ENCODE assay signal across 1 cellular context in the genomic region with DNA sequence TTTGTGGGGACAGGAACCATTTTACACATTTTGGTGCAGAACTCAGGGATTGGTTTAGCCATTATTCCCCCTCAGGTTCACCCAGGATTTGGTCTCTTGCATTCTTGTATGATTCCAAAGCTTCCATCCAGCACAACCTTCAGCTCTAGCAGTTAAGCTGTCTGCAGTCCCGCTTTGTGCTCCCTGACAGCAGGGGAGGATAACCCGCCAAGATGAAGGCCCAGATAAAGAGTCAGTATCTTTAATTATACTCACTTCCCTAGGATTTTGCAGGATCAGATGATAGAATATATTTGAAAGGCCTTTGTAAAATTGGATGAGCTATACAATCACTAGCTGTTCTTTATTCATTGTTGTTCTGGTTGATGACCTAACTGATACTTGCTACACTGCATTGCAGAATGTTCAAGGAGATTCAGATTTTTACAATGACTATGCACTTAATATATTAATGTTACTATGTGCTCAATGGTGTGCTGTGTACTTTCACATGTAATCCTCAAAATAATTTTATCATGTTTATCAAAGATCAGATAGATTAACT.
A peak's percentile ranks its signal among the peaks of the same experiment; 100 is the strongest.
TF ChIP-seq lines count a peak whose summit lies in the region.

No MANE protein-coding gene starts in this region.

TF ChIP-seq in K562, 482 proteins besides CTCF, POLR2A, EP300 and RAD21:
- peak in 1 of 2 experiments; percentile 85; a peak in 2 of 3 replicates for TF ChIP-seq CBX3 (IDR thresholded peaks at IDR 0.05; ENCODE audit: borderline replicate concordance in 1 of 2, low read length in 2 of 2)
- peak; percentile 72; the same call in 1 of the 2 replicates for TF ChIP-seq CBX5 (IDR thresholded peaks at IDR 0.05; ENCODE audit: borderline replicate concordance, low read depth)
- peak; percentile 12; the same call in 1 of the 2 replicates for TF ChIP-seq NFE2 (IDR thresholded peaks at IDR 0.05; ENCODE audit: low read depth)
- peak; percentile 14; the same call in 1 of the 2 replicates for TF ChIP-seq SOX6 (IDR thresholded peaks at IDR 0.05)
- TF ChIP-seq GATA2 (CRISPR knock-in tag; IDR thresholded peaks at IDR 0.05) = peak; percentile 37; the same call in 1 of the 2 replicates
- 0 out of 4 replicates have a peak, but pooled peaks of 1 of the 2 experiments have one; percentile 49 for TF ChIP-seq RCOR1 (IDR thresholded peaks at IDR 0.05; ENCODE audit: borderline replicate concordance in 1 of 2, low read depth in 2 of 2, low read length in 2 of 2)
- TF ChIP-seq EGR1 (conservative IDR thresholded peaks at IDR 0.05) = 0 out of 2 replicates have a peak, but pooled peaks have one; percentile 12
- peak; percentile 56; the same call in 1 of the 2 replicates for TF ChIP-seq POLR2H (tag; IDR thresholded peaks at IDR 0.05; ENCODE audit: low read depth)
- peak; percentile 49; the same call in 1 of the 2 replicates for TF ChIP-seq ADNP (tag; IDR thresholded peaks at IDR 0.05)
- TF ChIP-seq GABPB2 (CRISPR knock-in tag; conservative IDR thresholded peaks at IDR 0.05) = no peak
- TF ChIP-seq CBFA2T3 (IDR thresholded peaks at IDR 0.05) = 0 out of 2 replicates have a peak, but pooled peaks have one; percentile 10
- TF ChIP-seq, protein P1, sequence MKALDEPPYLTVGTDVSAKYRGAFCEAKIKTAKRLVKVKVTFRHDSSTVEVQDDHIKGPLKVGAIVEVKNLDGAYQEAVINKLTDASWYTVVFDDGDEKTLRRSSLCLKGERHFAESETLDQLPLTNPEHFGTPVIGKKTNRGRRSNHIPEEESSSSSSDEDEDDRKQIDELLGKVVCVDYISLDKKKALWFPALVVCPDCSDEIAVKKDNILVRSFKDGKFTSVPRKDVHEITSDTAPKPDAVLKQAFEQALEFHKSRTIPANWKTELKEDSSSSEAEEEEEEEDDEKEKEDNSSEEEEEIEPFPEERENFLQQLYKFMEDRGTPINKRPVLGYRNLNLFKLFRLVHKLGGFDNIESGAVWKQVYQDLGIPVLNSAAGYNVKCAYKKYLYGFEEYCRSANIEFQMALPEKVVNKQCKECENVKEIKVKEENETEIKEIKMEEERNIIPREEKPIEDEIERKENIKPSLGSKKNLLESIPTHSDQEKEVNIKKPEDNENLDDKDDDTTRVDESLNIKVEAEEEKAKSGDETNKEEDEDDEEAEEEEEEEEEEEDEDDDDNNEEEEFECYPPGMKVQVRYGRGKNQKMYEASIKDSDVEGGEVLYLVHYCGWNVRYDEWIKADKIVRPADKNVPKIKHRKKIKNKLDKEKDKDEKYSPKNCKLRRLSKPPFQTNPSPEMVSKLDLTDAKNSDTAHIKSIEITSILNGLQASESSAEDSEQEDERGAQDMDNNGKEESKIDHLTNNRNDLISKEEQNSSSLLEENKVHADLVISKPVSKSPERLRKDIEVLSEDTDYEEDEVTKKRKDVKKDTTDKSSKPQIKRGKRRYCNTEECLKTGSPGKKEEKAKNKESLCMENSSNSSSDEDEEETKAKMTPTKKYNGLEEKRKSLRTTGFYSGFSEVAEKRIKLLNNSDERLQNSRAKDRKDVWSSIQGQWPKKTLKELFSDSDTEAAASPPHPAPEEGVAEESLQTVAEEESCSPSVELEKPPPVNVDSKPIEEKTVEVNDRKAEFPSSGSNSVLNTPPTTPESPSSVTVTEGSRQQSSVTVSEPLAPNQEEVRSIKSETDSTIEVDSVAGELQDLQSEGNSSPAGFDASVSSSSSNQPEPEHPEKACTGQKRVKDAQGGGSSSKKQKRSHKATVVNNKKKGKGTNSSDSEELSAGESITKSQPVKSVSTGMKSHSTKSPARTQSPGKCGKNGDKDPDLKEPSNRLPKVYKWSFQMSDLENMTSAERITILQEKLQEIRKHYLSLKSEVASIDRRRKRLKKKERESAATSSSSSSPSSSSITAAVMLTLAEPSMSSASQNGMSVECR (CRISPR knock-in tag; IDR thresholded peaks at IDR 0.05) = no peak
- TF ChIP-seq RB1 (IDR thresholded peaks at IDR 0.05; ENCODE audit: low read depth) = 0 out of 2 replicates have a peak, but pooled peaks have one; percentile 35
- TF ChIP-seq, protein P2, sequence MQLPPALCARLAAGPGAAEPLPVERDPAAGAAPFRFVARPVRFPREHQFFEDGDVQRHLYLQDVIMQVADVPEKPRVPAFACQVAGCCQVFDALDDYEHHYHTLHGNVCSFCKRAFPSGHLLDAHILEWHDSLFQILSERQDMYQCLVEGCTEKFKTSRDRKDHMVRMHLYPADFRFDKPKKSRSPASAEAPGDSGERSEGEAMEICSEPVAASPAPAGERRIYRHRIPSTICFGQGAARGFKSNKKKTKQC (CRISPR knock-in tag; IDR thresholded peaks at IDR 0.05) = no peak
- no peak for TF ChIP-seq GABPA (tag; conservative IDR thresholded peaks at IDR 0.05; ENCODE audit: low read depth)
- TF ChIP-seq, protein P3, sequence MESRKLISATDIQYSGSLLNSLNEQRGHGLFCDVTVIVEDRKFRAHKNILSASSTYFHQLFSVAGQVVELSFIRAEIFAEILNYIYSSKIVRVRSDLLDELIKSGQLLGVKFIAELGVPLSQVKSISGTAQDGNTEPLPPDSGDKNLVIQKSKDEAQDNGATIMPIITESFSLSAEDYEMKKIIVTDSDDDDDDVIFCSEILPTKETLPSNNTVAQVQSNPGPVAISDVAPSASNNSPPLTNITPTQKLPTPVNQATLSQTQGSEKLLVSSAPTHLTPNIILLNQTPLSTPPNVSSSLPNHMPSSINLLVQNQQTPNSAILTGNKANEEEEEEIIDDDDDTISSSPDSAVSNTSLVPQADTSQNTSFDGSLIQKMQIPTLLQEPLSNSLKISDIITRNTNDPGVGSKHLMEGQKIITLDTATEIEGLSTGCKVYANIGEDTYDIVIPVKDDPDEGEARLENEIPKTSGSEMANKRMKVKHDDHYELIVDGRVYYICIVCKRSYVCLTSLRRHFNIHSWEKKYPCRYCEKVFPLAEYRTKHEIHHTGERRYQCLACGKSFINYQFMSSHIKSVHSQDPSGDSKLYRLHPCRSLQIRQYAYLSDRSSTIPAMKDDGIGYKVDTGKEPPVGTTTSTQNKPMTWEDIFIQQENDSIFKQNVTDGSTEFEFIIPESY (CRISPR knock-in tag; IDR thresholded peaks at IDR 0.05) = peak; percentile 98
- TF ChIP-seq TRIM24 (IDR thresholded peaks at IDR 0.05) = peak; percentile 19 to 78; a peak in 2 of 4 replicates
- no peak for TF ChIP-seq EP400 (IDR thresholded peaks at IDR 0.05)
- TF ChIP-seq, protein P4, sequence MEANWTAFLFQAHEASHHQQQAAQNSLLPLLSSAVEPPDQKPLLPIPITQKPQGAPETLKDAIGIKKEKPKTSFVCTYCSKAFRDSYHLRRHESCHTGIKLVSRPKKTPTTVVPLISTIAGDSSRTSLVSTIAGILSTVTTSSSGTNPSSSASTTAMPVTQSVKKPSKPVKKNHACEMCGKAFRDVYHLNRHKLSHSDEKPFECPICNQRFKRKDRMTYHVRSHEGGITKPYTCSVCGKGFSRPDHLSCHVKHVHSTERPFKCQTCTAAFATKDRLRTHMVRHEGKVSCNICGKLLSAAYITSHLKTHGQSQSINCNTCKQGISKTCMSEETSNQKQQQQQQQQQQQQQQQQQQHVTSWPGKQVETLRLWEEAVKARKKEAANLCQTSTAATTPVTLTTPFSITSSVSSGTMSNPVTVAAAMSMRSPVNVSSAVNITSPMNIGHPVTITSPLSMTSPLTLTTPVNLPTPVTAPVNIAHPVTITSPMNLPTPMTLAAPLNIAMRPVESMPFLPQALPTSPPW (CRISPR knock-in tag; IDR thresholded peaks at IDR 0.05) = no peak
- TF ChIP-seq ZNF316 (IDR thresholded peaks at IDR 0.05) = peak; percentile 31; the same call in 1 of the 2 replicates
- TF ChIP-seq PCBP1 (IDR thresholded peaks at IDR 0.05; ENCODE audit: low read depth, low read length, poor library complexity, severe bottlenecking) = no peak
- 0 out of 2 replicates have a peak, but pooled peaks have one; percentile 44 for TF ChIP-seq ZNF175 (CRISPR knock-in tag; IDR thresholded peaks at IDR 0.05; ENCODE audit: low read depth)
- TF ChIP-seq HDAC2 (IDR thresholded peaks at IDR 0.05) = no peak
- TF ChIP-seq, protein P5, sequence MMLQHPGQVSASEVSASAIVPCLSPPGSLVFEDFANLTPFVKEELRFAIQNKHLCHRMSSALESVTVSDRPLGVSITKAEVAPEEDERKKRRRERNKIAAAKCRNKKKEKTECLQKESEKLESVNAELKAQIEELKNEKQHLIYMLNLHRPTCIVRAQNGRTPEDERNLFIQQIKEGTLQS (IDR thresholded peaks at IDR 0.05) = 0 out of 2 replicates have a peak, but pooled peaks have one; percentile 15
- TF ChIP-seq, protein P5 (CRISPR knock-in tag; conservative IDR thresholded peaks at IDR 0.05) = no peak
- TF ChIP-seq HEY1 (CRISPR knock-in tag; IDR thresholded peaks at IDR 0.05; ENCODE audit: borderline replicate concordance) = no peak
- peak; percentile 83 for TF ChIP-seq TRIM28 (IDR thresholded peaks at IDR 0.05)
- no peak for TF ChIP-seq ZFP36 (IDR thresholded peaks at IDR 0.05; ENCODE audit: low read depth, low read length, partially characterized antibody)
- TF ChIP-seq KDM1A (IDR thresholded peaks at IDR 0.05) = 0 out of 4 replicates have a peak, but pooled peaks of 1 of the 2 experiments have one; percentile 31
- TF ChIP-seq NFYB (IDR thresholded peaks at IDR 0.05; ENCODE audit: extremely low read depth, insufficient read length) = peak; percentile 14
